ENCODE assay signal across 9 cellular contexts in the genomic region with DNA sequence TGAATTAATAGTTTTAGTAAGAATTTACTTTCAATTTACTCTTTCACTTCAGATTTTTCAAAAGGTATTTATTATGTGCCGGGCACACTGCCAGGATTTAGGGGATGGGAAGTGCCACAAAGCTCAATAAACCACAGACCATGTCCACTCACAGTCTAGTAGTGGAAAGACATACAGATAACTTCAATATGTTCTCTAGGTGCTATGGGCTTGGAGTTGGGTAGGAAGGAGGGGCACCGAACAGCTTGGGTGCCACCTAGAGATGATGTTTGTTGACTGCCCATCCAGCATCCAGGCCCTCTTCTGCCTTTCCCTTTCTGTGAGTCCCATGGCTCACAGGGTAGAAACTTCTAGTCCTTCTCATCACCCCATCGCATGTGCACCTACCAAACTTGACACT. TPM values are rescaled to one million over a fixed set of nuclear protein-coding genes. Genes with fewer than 3 reads are reported as not detected.
A peak's percentile ranks its signal among the peaks of the same experiment; 100 is the strongest.
DNase-seq lines count a peak whose midpoint lies in the region; TF ChIP-seq lines count a peak whose summit lies in the region.
"Had no signal": no experiment of that assay in that cellular context is flagged by ENCODE, and none has a peak within 500 bp of the region (broad histone marks: within the 10 kb centered on the region; RNA-seq: fewer than 3 reads in every experiment).

No MANE protein-coding gene starts in this region.

- no peaks in the 10 kb centered on the region for H3K4me1 Mint-ChIP-seq in activated CD4-positive, alpha-beta memory T cell treated with anti-CD3 and anti-CD28 coated beads for 36 hours (ENCODE audit: low read depth)
- no peaks in the 10 kb centered on the region for H3K4me1 Mint-ChIP-seq in activated naive CD4-positive, alpha-beta T cell treated with anti-CD3 and anti-CD28 coated beads, Interleukin-2, amount 10 ng/mL, durations not matched to agents 7 days and 5 days

- no peaks in the 10 kb centered on the region for H3K9me3 Mint-ChIP-seq in activated CD4-positive, alpha-beta memory T cell treated with anti-CD3 and anti-CD28 coated beads for 36 hours
- no peaks in the 10 kb centered on the region for H3K9me3 Mint-ChIP-seq in activated naive CD4-positive, alpha-beta T cell treated with anti-CD3 and anti-CD28 coated beads, Interleukin-2, amount 10 ng/mL, durations not matched to agents 7 days and 5 days

- peaks cover 3% of the 10 kb centered on the region for H3K36me3 Mint-ChIP-seq in activated CD4-positive, alpha-beta memory T cell treated with anti-CD3 and anti-CD28 coated beads for 36 hours
- no peaks in the 10 kb centered on the region for H3K36me3 Mint-ChIP-seq in activated naive CD4-positive, alpha-beta T cell treated with anti-CD3 and anti-CD28 coated beads, Interleukin-2, amount 10 ng/mL, durations not matched to agents 7 days and 5 days

- CTCF ChIA-PET in activated CD4-positive, alpha-beta memory T cell treated with anti-CD3 and anti-CD28 coated beads for 36 hours (lab: Charles Lee), result interaction anchor here (0.6 to 2.0 kb wide), 2 partner anchors 58 to 198 kb away, joined by 4 to 9 read pairs; no protein-coding TSS in a partner anchor
- CTCF ChIA-PET in activated naive CD4-positive, alpha-beta T cell treated with anti-CD3 and anti-CD28 coated beads, Interleukin-2, amount 10 ng/mL, durations not matched to agents 7 days and 5 days (lab: Charles Lee), result interaction anchor here (1.4 kb wide), 1 partner anchor 198 kb away, joined by 5 read pairs; no protein-coding TSS in a partner anchor

- peak overlapping the region in 6 of 59 donors; percentile 2 to 25 (median 14) for H3K4me3 ChIP-seq in dorsolateral prefrontal cortex

- no peak overlapping the region for H3K27ac Mint-ChIP-seq in activated CD4-positive, alpha-beta memory T cell treated with anti-CD3 and anti-CD28 coated beads for 36 hours
- H3K27ac Mint-ChIP-seq in activated naive CD4-positive, alpha-beta T cell treated with anti-CD3 and anti-CD28 coated beads, Interleukin-2, amount 10 ng/mL, durations not matched to agents 7 days and 5 days, result no peak overlapping the region

- intact Hi-C loops in dorsolateral prefrontal cortex (cut with DNase I), result no loop called here
- intact Hi-C loops in activated CD4-positive, alpha-beta memory T cell treated with anti-CD3 and anti-CD28 coated beads for 36 hours (cut with micrococcal nuclease), result no loop called here

- in situ Hi-C loops in GM13977 (cut with MboI; ENCODE audit: low pct_unique_long_range_greater_than_20kb, low sequenced_read_pairs, unreplicated experiment) (loop anchor here (25.0 kb wide), 1 partner anchor 396 kb away; a partner anchor contains a TSS), KBM-7 (cut with MboI; ENCODE audit: low pct_unique_long_range_greater_than_20kb, low sequenced_read_pairs) (no loop called here)

- H3K27ac ChIP-seq in dorsolateral prefrontal cortex, result peak overlapping the region in 50 of 59 donors; percentile 1 to 98 (median 60)

- TF ChIP-seq CTCF in GM13977 (IDR thresholded peaks at IDR 0.05; ENCODE audit: extremely low read depth, insufficient read depth, missing control alignments), result peak; percentile 14
- peak in 11 of 56 donors; percentile 8 to 24 (median 14) for TF ChIP-seq CTCF in dorsolateral prefrontal cortex (IDR thresholded peaks at IDR 0.05 in 54 of 56, conservative IDR thresholded peaks at IDR 0.05 in 2 of 56; ENCODE audit: low read depth in 1 of 56, partially characterized antibody in 56 of 56)

- H3K27me3 ChIP-seq in dorsolateral prefrontal cortex, result no peaks in the 10 kb centered on the region

- POLR2A ChIA-PET in activated CD4-positive, alpha-beta memory T cell treated with anti-CD3 and anti-CD28 coated beads for 36 hours (lab: Charles Lee), result no interaction called here

- peak; percentile 19 for DNase-seq in AG20443 (ENCODE audit: low spot score)
- no peak for DNase-seq in GM13977 (ENCODE audit: low spot score)
- DNase-seq in KBM-7, result peak; percentile 33
- no peak for DNase-seq in dorsolateral prefrontal cortex
- no peak for DNase-seq in NCI-H146 (lab: John Stamatoyannopoulos, UW)
- DNase-seq in HT-29 (ENCODE audit: low spot score), result no peak
- DNase-seq in activated CD4-positive, alpha-beta memory T cell treated with anti-CD3 and anti-CD28 coated beads for 36 hours, result no peak
- no peak for DNase-seq in activated naive CD4-positive, alpha-beta T cell treated with anti-CD3 and anti-CD28 coated beads, Interleukin-2, amount 10 ng/mL, durations not matched to agents 7 days and 5 days
- DNase-seq: amygdala had no signal

- H3K4me3 Mint-ChIP-seq in activated CD4-positive, alpha-beta memory T cell treated with anti-CD3 and anti-CD28 coated beads for 36 hours, result no peak overlapping the region
- H3K4me3 Mint-ChIP-seq in activated naive CD4-positive, alpha-beta T cell treated with anti-CD3 and anti-CD28 coated beads, Interleukin-2, amount 10 ng/mL, durations not matched to agents 7 days and 5 days, result no peak overlapping the region

- peaks cover 3% of the 10 kb centered on the region for H3K27me3 Mint-ChIP-seq in activated CD4-positive, alpha-beta memory T cell treated with anti-CD3 and anti-CD28 coated beads for 36 hours
- H3K27me3 Mint-ChIP-seq in activated naive CD4-positive, alpha-beta T cell treated with anti-CD3 and anti-CD28 coated beads, Interleukin-2, amount 10 ng/mL, durations not matched to agents 7 days and 5 days, result peaks cover 11% of the 10 kb centered on the region

RNA-seq across cellular contexts. Expression of a gene that starts 17.8 kb away (rescaled TPM):
- total RNA-seq in dorsolateral prefrontal cortex, result 100 to 1,000 TPM in 13 of 120 experiments, 10 to 100 TPM in 107; 42.2 to 154 (median 73.9) TPM
- total RNA-seq in HT-29 (2014; rRNA removed; shearing (Covaris generic)), result 0.03 and 0.18 TPM in 2 replicates
- total RNA-seq in activated CD4-positive, alpha-beta memory T cell treated with anti-CD3 and anti-CD28 coated beads for 36 hours, result 1 to 10 TPM in 1 of 2 experiments, under 1 TPM in 1; 0.70 to 1.2 TPM

Comparison
In these comparisons a context has a peak if more than half of its experiments do, and no peak if none do; other contexts are left out.
1. DNase-seq: peak in AG20443 (single experiment) and KBM-7 (single experiment); none in GM13977 (single experiment), dorsolateral prefrontal cortex (0 of 10), NCI-H146 (single experiment), HT-29 (single experiment), activated CD4-positive, alpha-beta memory T cell treated with anti-CD3 and anti-CD28 coated beads for 36 hours (single experiment) and activated naive CD4-positive, alpha-beta T cell treated with anti-CD3 and anti-CD28 coated beads, Interleukin-2, amount 10 ng/mL, durations not matched to agents 7 days and 5 days (single experiment).
2. RNA of a gene that starts 17.8 kb away (total RNA-seq): 42.2 to 154 TPM in dorsolateral prefrontal cortex; 0.70 to 1.2 TPM in activated CD4-positive, alpha-beta memory T cell treated with anti-CD3 and anti-CD28 coated beads for 36 hours and 0.03 to 0.18 TPM in HT-29; every median in the first group is over 10 times any median in the second.